Comparison of ENCODE assay signal across 8 cellular contexts in genomic region chr1:51982161-51982560, GRCh38.
"Had no signal": no experiment of that assay in that cellular context is flagged by ENCODE, and none has a peak within 500 bp of the region (broad histone marks: within the 10 kb centered on the region; RNA-seq: fewer than 3 reads in every experiment).

No MANE protein-coding gene starts in this region.

- DNase-seq: GM23248, GOT3, H7, H9, HCEC 1CT, HFFc6 had no signal

- H3K4me3 ChIP-seq: GM23248, GM23338, HAP-1 had no signal

- H3K4me1 ChIP-seq: HAP-1 had no signal

- H3K27ac ChIP-seq: GM23248 had no signal

- H3K36me3 ChIP-seq: HAP-1 had no signal

- H2AFZ ChIP-seq: GM23248, GM23338 had no signal

- H3K9ac ChIP-seq: GM23248 had no signal

- H3K4me2 ChIP-seq: GM23338 had no signal

- H3K9me3 ChIP-seq: HAP-1 had no signal
